10 cellular contexts compared by ENCODE assay signal in the genomic region with DNA sequence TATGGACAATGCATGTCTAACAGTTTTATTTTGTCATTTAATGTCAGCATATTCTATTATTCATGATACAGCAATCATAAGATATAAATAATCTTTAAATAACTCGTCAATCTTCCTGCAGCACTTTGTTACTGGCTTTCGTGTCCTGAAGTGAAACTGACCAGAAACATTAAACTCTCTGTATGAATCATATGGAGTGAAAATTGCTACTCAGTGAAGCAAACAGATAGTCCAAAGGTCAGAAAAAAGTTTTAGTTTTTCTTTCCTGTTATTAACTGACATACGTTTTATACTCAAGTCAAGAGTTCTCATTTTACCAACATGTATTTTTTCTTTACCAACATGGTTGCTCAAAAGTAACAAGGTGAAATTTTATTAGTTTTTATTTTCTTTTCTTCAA.
DNase-seq lines count a peak whose midpoint lies in the region; ATAC-seq lines count a peak whose summit lies in the region.
"Had no signal": no experiment of that assay in that cellular context is flagged by ENCODE, and none has a peak within 500 bp of the region (broad histone marks: within the 10 kb centered on the region; RNA-seq: fewer than 3 reads in every experiment).

No MANE protein-coding gene starts in this region.

- POLR2A ChIA-PET in naive thymus-derived CD8-positive, alpha-beta T cell (lab: Charles Lee): no interaction called here

- in situ Hi-C loops in Caki2 (cut with HindIII; ENCODE audit: low pct_unique_long_range_greater_than_20kb, low sequenced_read_pairs): no loop called here

- H3K36me3 Mint-ChIP-seq in activated CD4-positive, alpha-beta T cell treated with anti-CD3 and anti-CD28 coated beads, Interleukin-2, amount 10 ng/mL, durations not matched to agents 24 days and 14 days (ENCODE audit: low read depth): no peaks in the 10 kb centered on the region
- no peaks in the 10 kb centered on the region for H3K36me3 Mint-ChIP-seq in naive thymus-derived CD8-positive, alpha-beta T cell

- peaks cover 6% of the 10 kb centered on the region for H3K27me3 Mint-ChIP-seq in activated CD4-positive, alpha-beta T cell treated with anti-CD3 and anti-CD28 coated beads, Interleukin-2, amount 10 ng/mL, durations not matched to agents 24 days and 14 days
- H3K27me3 Mint-ChIP-seq in naive thymus-derived CD8-positive, alpha-beta T cell: peaks cover 4 to 19% (median 9%) of the 10 kb centered on the region in 5 donors

- no peak overlapping the region for H3K27ac Mint-ChIP-seq in activated CD4-positive, alpha-beta T cell treated with anti-CD3 and anti-CD28 coated beads, Interleukin-2, amount 10 ng/mL, durations not matched to agents 24 days and 14 days
- H3K27ac Mint-ChIP-seq in naive thymus-derived CD8-positive, alpha-beta T cell: no peak overlapping the region

- H3K9me3 Mint-ChIP-seq in activated CD4-positive, alpha-beta T cell treated with anti-CD3 and anti-CD28 coated beads, Interleukin-2, amount 10 ng/mL, durations not matched to agents 24 days and 14 days: no peaks in the 10 kb centered on the region
- H3K9me3 Mint-ChIP-seq in naive thymus-derived CD8-positive, alpha-beta T cell: no peaks in the 10 kb centered on the region

- no peak overlapping the region for H3K4me3 Mint-ChIP-seq in activated CD4-positive, alpha-beta T cell treated with anti-CD3 and anti-CD28 coated beads, Interleukin-2, amount 10 ng/mL, durations not matched to agents 24 days and 14 days
- H3K4me3 Mint-ChIP-seq in naive thymus-derived CD8-positive, alpha-beta T cell: no peak overlapping the region

- peak; percentile 33 for DNase-seq in Caki2 (ENCODE audit: low read depth)
- DNase-seq in SW480 (ENCODE audit: low spot score): peak; percentile 46
- no peak for DNase-seq in activated CD4-positive, alpha-beta T cell treated with anti-CD3 and anti-CD28 coated beads, Interleukin-2, amount 10 ng/mL, durations not matched to agents 24 days and 14 days
- DNase-seq in NCI-H774 (lab: John Stamatoyannopoulos, UW): no peak
- no peak for DNase-seq in NCI-H2196 treated with DMSO at 0.1 percent for 48 hours (lab: John Stamatoyannopoulos, UW; ENCODE audit: unreplicated experiment)
- DNase-seq in naive thymus-derived CD8-positive, alpha-beta T cell: no peak
- DNase-seq: activated T-cell treated with anti-CD3 and anti-CD28 coated beads, Interleukin-2, amount 50 U/mL, for 1 hour; PC-9 had no signal

- intact Hi-C loops in activated CD4-positive, alpha-beta T cell treated with anti-CD3 and anti-CD28 coated beads, Interleukin-2, amount 10 ng/mL, durations not matched to agents 24 days and 14 days (cut with micrococcal nuclease): no loop called here

- peak; percentile 68 for ATAC-seq in GM19438 (IDR thresholded peaks at IDR 0.05; ENCODE audit: low read depth, unreplicated experiment)
- peak; percentile 70 for ATAC-seq in HG03025 (IDR thresholded peaks at IDR 0.05; ENCODE audit: low FRiP score, unreplicated experiment)
- no peak for ATAC-seq in naive thymus-derived CD8-positive, alpha-beta T cell

- no peaks in the 10 kb centered on the region for H3K4me1 Mint-ChIP-seq in activated CD4-positive, alpha-beta T cell treated with anti-CD3 and anti-CD28 coated beads, Interleukin-2, amount 10 ng/mL, durations not matched to agents 24 days and 14 days
- no peaks in the 10 kb centered on the region for H3K4me1 Mint-ChIP-seq in naive thymus-derived CD8-positive, alpha-beta T cell

Comparison
In these comparisons a context has a peak if more than half of its experiments do, and no peak if none do; other contexts are left out.
1. DNase-seq: peak in Caki2 (single experiment) and SW480 (single experiment); none in activated CD4-positive, alpha-beta T cell treated with anti-CD3 and anti-CD28 coated beads, Interleukin-2, amount 10 ng/mL, durations not matched to agents 24 days and 14 days (single experiment), NCI-H774 (single experiment), NCI-H2196 treated with DMSO at 0.1 percent for 48 hours (single experiment) and naive thymus-derived CD8-positive, alpha-beta T cell (0 of 10).
2. ATAC-seq: peak in GM19438 (single experiment) and HG03025 (single experiment); none in naive thymus-derived CD8-positive, alpha-beta T cell (0 of 2).